21 cellular contexts compared by ENCODE assay signal in genomic region chr10:953836-954235, GRCh38. TPM values are rescaled to one million over a fixed set of nuclear protein-coding genes. Genes with fewer than 3 reads are reported as not detected.
DNase-seq lines count a peak whose midpoint lies in the region; ATAC-seq and TF ChIP-seq lines count a peak whose summit lies in the region.
"Had no signal": no experiment of that assay in that cellular context is flagged by ENCODE, and none has a peak within 500 bp of the region (broad histone marks: within the 10 kb centered on the region; RNA-seq: fewer than 3 reads in every experiment).

No MANE protein-coding gene starts in this region.

- ATAC-seq in IMR-90 (ENCODE audit: low read depth), result no peak
- ATAC-seq: CD8-positive, alpha-beta T cell; GM12878 had no signal

- no peak overlapping the region for H3K18ac ChIP-seq in IMR-90 (ENCODE audit: low read depth, low read length)

- no peaks in the 10 kb centered on the region for H3K79me1 ChIP-seq in IMR-90 (ENCODE audit: low read depth in 1 of 2, low read length in 2 of 2)

- 0 out of 2 replicates have a peak, but pooled peaks cover 2% of the 10 kb centered on the region for H3K4me1 ChIP-seq in IMR-90 (ENCODE audit: control insufficient read depth, insufficient read depth, low read length)
- peaks cover 5% of the 10 kb centered on the region for H3K4me1 ChIP-seq in neural progenitor cell
- H3K4me1 ChIP-seq in sigmoid colon, result no peaks in the 10 kb centered on the region
- H3K4me1 ChIP-seq: Caco-2, HAP-1 had no signal

- TF ChIP-seq RAD21 in IMR-90 (IDR thresholded peaks at IDR 0.05; ENCODE audit: low read length), result no peak

- H3K27me3 Mint-ChIP-seq in neural progenitor cell (ENCODE audit: insufficient read depth, low read depth) (peaks cover 2% of the 10 kb centered on the region), endothelial cell (ENCODE audit: unreplicated experiment) (peaks cover 7% of the 10 kb centered on the region)

- POLR2A ChIA-PET in IMR-90 (lab: Charles Lee; ENCODE audit: unreplicated experiment), result no interaction called here

- H3K9me3 ChIP-seq in IMR-90 (ENCODE audit: control insufficient read depth, insufficient read depth, low read length), result no peaks in the 10 kb centered on the region
- H3K9me3 ChIP-seq in neural progenitor cell (ENCODE audit: low read depth), result no peaks in the 10 kb centered on the region
- no peaks in the 10 kb centered on the region for H3K9me3 ChIP-seq in sigmoid colon
- H3K9me3 ChIP-seq: BLaER1, Caco-2, HAP-1 had no signal

- H3K27me3 ChIP-seq in H7 (ENCODE audit: control insufficient read depth, insufficient read depth, low read length) (no peaks in the 10 kb centered on the region), IMR-90 (ENCODE audit: control insufficient read depth, insufficient read depth, low read length) (peaks cover 43% of the 10 kb centered on the region), neural progenitor cell (no peaks in the 10 kb centered on the region), sigmoid colon (peaks cover 0 to under 1% (median 0%) of the 10 kb centered on the region in 3 donors)
- H3K27me3 ChIP-seq: BLaER1 had no signal

- in situ Hi-C loops in IMR-90 (cut with MboI; ENCODE audit: low sequenced_read_pairs), result no loop called here

- H3K56ac ChIP-seq in IMR-90 (ENCODE audit: extremely low read depth, insufficient read depth, low read length), result no peak overlapping the region

- H4K5ac ChIP-seq in IMR-90 (ENCODE audit: low read depth, low read length), result no peak overlapping the region

- H3K9ac ChIP-seq in IMR-90 (ENCODE audit: low read depth, low read length) (no peak overlapping the region), neural progenitor cell (no peak overlapping the region)
- H3K9ac ChIP-seq: BLaER1, GM23248 had no signal

- H3K14ac ChIP-seq in IMR-90 (replicated peaks; ENCODE audit: low read depth, low read length), result no peak overlapping the region

- no peak overlapping the region for H2BK120ac ChIP-seq in IMR-90 (ENCODE audit: low read depth, low read length)

- no peak overlapping the region for H3K4me2 ChIP-seq in IMR-90 (ENCODE audit: low read depth, low read length)
- no peak overlapping the region for H3K4me2 ChIP-seq in neural progenitor cell
- H3K4me2 ChIP-seq: BLaER1 had no signal

- H3K4me3 Mint-ChIP-seq in neural progenitor cell (no peak overlapping the region), endothelial cell (ENCODE audit: unreplicated experiment) (no peak overlapping the region)
- H3K4me3 Mint-ChIP-seq: B cell; CD4-positive, CD25-positive, alpha-beta regulatory T cell; CD8-positive, alpha-beta T cell; HFFc6 had no signal

- no peaks in the 10 kb centered on the region for H3K79me2 ChIP-seq in neural progenitor cell (ENCODE audit: low read depth)

- H3K23ac ChIP-seq in IMR-90 (ENCODE audit: low read depth, low read length), result no peak overlapping the region

- H2BK5ac ChIP-seq in IMR-90 (ENCODE audit: low read depth, low read length, poor library complexity, severe bottlenecking), result no peak overlapping the region

- no peak for TF ChIP-seq POLR2A in IMR-90 (IDR thresholded peaks at IDR 0.05; ENCODE audit: low read depth, low read length)
- TF ChIP-seq POLR2A in sigmoid colon (IDR thresholded peaks at IDR 0.05), result no peak

- H3K9me3 Mint-ChIP-seq in neural progenitor cell, result no peaks in the 10 kb centered on the region
- no peaks in the 10 kb centered on the region for H3K9me3 Mint-ChIP-seq in endothelial cell (ENCODE audit: unreplicated experiment)
- H3K9me3 Mint-ChIP-seq: CD4-positive, CD25-positive, alpha-beta regulatory T cell; CD8-positive, alpha-beta T cell; HFFc6 had no signal

- no TSS peak for BruUV-seq in IMR-90 (replicated peaks; lab: Mats Ljungman, UMichigan)

- H3K36me3 Mint-ChIP-seq in neural progenitor cell, result no peaks in the 10 kb centered on the region
- H3K36me3 Mint-ChIP-seq in endothelial cell (ENCODE audit: low read depth, unreplicated experiment), result no peaks in the 10 kb centered on the region
- H3K36me3 Mint-ChIP-seq: CD4-positive, CD25-positive, alpha-beta regulatory T cell; CD8-positive, alpha-beta T cell had no signal

- H2AK9ac ChIP-seq in IMR-90 (replicated peaks; ENCODE audit: low read depth, low read length, poor library complexity), result no peak overlapping the region

- no peaks in the 10 kb centered on the region for H3K36me3 ChIP-seq in H7 (replicated peaks; ENCODE audit: control insufficient read depth, insufficient read depth, low read length)
- H3K36me3 ChIP-seq in IMR-90 (ENCODE audit: control insufficient read depth, insufficient read depth, low read length), result no peaks in the 10 kb centered on the region
- H3K36me3 ChIP-seq in neural progenitor cell, result no peaks in the 10 kb centered on the region
- no peaks in the 10 kb centered on the region for H3K36me3 ChIP-seq in sigmoid colon
- H3K36me3 ChIP-seq: BLaER1, HAP-1 had no signal

- TF ChIP-seq CTCF in IMR-90 (conservative IDR thresholded peaks at IDR 0.05; ENCODE audit: low read depth, low read length) (no peak), neural progenitor cell (IDR thresholded peaks at IDR 0.05) (no peak), sigmoid colon (IDR thresholded peaks at IDR 0.05) (no peak), endothelial cell (IDR thresholded peaks at IDR 0.05; ENCODE audit: unreplicated experiment) (no peak)

- H3F3A ChIP-seq in neural progenitor cell (ENCODE audit: low read depth), result no peaks in the 10 kb centered on the region

- no peak overlapping the region for H4K91ac ChIP-seq in IMR-90 (ENCODE audit: insufficient read depth, low read depth, low read length)

- H3K27ac Mint-ChIP-seq in neural progenitor cell (peak overlapping the region; percentile 70), endothelial cell (ENCODE audit: unreplicated experiment) (no peak overlapping the region)
- H3K27ac Mint-ChIP-seq: B cell; CD4-positive, CD25-positive, alpha-beta regulatory T cell; CD8-positive, alpha-beta T cell; HFFc6 had no signal

- H3K9me1 ChIP-seq in IMR-90 (ENCODE audit: insufficient read depth, low read length), result no peaks in the 10 kb centered on the region

- no peak overlapping the region for H2BK15ac ChIP-seq in IMR-90 (ENCODE audit: low read depth, low read length)

- WGBS in IMR-90 (ENCODE audit: extremely low coverage in 2 of 2, insufficient read length in 1 of 2), 2 experiments, result 82% methylated on average over 10 of the region's 11 CpGs; no CpG with 5 or more reads in 1 of the 2 experiments
- 91 to 92% methylated on average over 11 of the region's 11 CpGs for WGBS in sigmoid colon, 2 donors

- peaks cover 4% of the 10 kb centered on the region for H3K4me1 Mint-ChIP-seq in neural progenitor cell
- no peaks in the 10 kb centered on the region for H3K4me1 Mint-ChIP-seq in endothelial cell (ENCODE audit: unreplicated experiment)
- H3K4me1 Mint-ChIP-seq: CD4-positive, CD25-positive, alpha-beta regulatory T cell had no signal

- H2AFZ ChIP-seq in IMR-90 (replicated peaks; ENCODE audit: low read length, poor library complexity) (peak overlapping the region; percentile 32), neural progenitor cell (replicated peaks) (no peak overlapping the region)
- H2AFZ ChIP-seq: GM23248 had no signal

- H4K20me1 ChIP-seq in IMR-90 (ENCODE audit: insufficient read depth, low read length) (no peaks in the 10 kb centered on the region; the same call in 1 of the 2 replicates), neural progenitor cell (ENCODE audit: low read depth) (no peaks in the 10 kb centered on the region)
- H4K20me1 ChIP-seq: BLaER1 had no signal

- intact Hi-C loops in IMR-90 (cut with micrococcal nuclease), result no loop called here
- intact Hi-C loops in sigmoid colon (cut with DNase I), result no loop called here

- H3K4ac ChIP-seq in IMR-90 (ENCODE audit: low read depth, low read length), result no peak overlapping the region

- H2AK5ac ChIP-seq in IMR-90 (ENCODE audit: low read depth, low read length), result no peak overlapping the region

- no peak for TF ChIP-seq EP300 in sigmoid colon (IDR thresholded peaks at IDR 0.05)

- H3K4me3 ChIP-seq in H7 (ENCODE audit: insufficient read depth, low read depth, low read length) (no peak overlapping the region), IMR-90 (ENCODE audit: insufficient read depth, low read depth, low read length) (no peak overlapping the region), neural progenitor cell (no peak overlapping the region), sigmoid colon (no peak overlapping the region)
- H3K4me3 ChIP-seq: BLaER1, GM12878, GM23248, HAP-1 had no signal

- H3K27ac ChIP-seq in IMR-90 (ENCODE audit: insufficient read depth, low read length) (no peak overlapping the region), neural progenitor cell (no peak overlapping the region), sigmoid colon (no peak overlapping the region)
- H3K27ac ChIP-seq: BLaER1, C4-2B, GM23248 had no signal

- dilution Hi-C loops in IMR-90 (cut with HindIII; ENCODE audit: low sequenced_read_pairs, unreplicated experiment), result no loop called here

- no peak overlapping the region for H2BK20ac ChIP-seq in IMR-90 (ENCODE audit: low read depth, low read length)

- H4K8ac ChIP-seq in IMR-90 (ENCODE audit: low read depth in 2 of 2, low read length in 2 of 2), result no peak overlapping the region

- DNase-seq in H7 (peak; percentile 18), IMR-90 (no peak), neural progenitor cell (ENCODE audit: low spot score) (no peak), sigmoid colon (peak; percentile 29), endothelial cell (ENCODE audit: low spot score) (no peak), cerebellar cortex (ENCODE audit: low spot score) (no peak)
- DNase-seq in stimulated activated CD4-positive, alpha-beta T cell treated with anti-CD3 and anti-CD28 coated beads, Interleukin-4, amount 100 ng/mL, for 1 hour, result no peak
- DNase-seq: Caco-2; CD4-positive, CD25-positive, alpha-beta regulatory T cell; CD8-positive, alpha-beta T cell; DMS153; DMS79; EL; GDM1; GM23248; HFFc6 had no signal

- CTCF ChIA-PET in IMR-90 (lab: Yijun Ruan, JAX), result no interaction called here

RNA-seq across cellular contexts. Expression of gene LARP4B, which starts 22.3 kb away (rescaled TPM):
- 31.3 and 36.9 TPM in 2 replicates for total RNA-seq in H7 (2014; rRNA removed; shearing (Covaris generic))
- total RNA-seq in IMR-90 (2012; rRNA removed), result 25.5 and 30.8 TPM in 2 replicates
- 22.1 and 24.3 TPM in 2 replicates for polyA plus RNA-seq in IMR-90 (2012; rRNA removed)
- polyA plus RNA-seq in IMR-90 (2012; cell fraction: cytosol; rRNA removed), result 12.8 and 14.9 TPM in 2 replicates
- polyA plus RNA-seq in IMR-90 (2012; cell fraction: nucleus; rRNA removed; ENCODE audit: low replicate concordance), result 41.4 and 70.6 TPM in 2 replicates
- 33.1 and 37.8 TPM in 2 replicates for total RNA-seq in neural progenitor cell (ENCODE audit: low replicate concordance)
- 10 to 100 TPM; 31.7 to 57.6 (median 40.8) TPM for total RNA-seq in sigmoid colon
- 10 to 100 TPM; 11.4 to 31.9 (median 17.1) TPM for polyA plus RNA-seq in sigmoid colon
- total RNA-seq in endothelial cell (ENCODE audit: unreplicated experiment), result 91.8 TPM

RNA-seq across cellular contexts. Expression of gene GTPBP4, which starts 34.4 kb away (rescaled TPM):
- total RNA-seq in H7 (2014; rRNA removed; shearing (Covaris generic)), result 40.8 and 53.7 TPM in 2 replicates
- total RNA-seq in IMR-90 (2012; rRNA removed) (46.2 and 71.7 TPM in 2 replicates), neural progenitor cell (ENCODE audit: low replicate concordance) (32.4 and 53.4 TPM in 2 replicates), sigmoid colon (10 to 100 TPM; 12.0 to 22.8 (median 19.6) TPM), endothelial cell (ENCODE audit: unreplicated experiment) (46.2 TPM)
- polyA plus RNA-seq in IMR-90 (2012; rRNA removed) (43.6 and 48.6 TPM in 2 replicates), sigmoid colon (10 to 100 TPM in 2 of 3 donors, 1 to 10 TPM in 1; 8.1 to 38.7 (median 12.0) TPM)
- polyA plus RNA-seq in IMR-90 (2012; cell fraction: cytosol; rRNA removed), result 5.5 and 7.8 TPM in 2 replicates
- polyA plus RNA-seq in IMR-90 (2012; cell fraction: nucleus; rRNA removed; ENCODE audit: low replicate concordance), result 22.2 and 87.5 TPM in 2 replicates

Comparison
In these comparisons a context has a peak if more than half of its experiments do, and no peak if none do; other contexts are left out.
1. DNase-seq: peak in H7 (single experiment) and sigmoid colon (single experiment); none in IMR-90 (single experiment), neural progenitor cell (single experiment), endothelial cell (single experiment), stimulated activated CD4-positive, alpha-beta T cell treated with anti-CD3 and anti-CD28 coated beads, Interleukin-4, amount 100 ng/mL, for 1 hour (single experiment) and cerebellar cortex (single experiment).